Comparison of ENCODE assay signal across 17 cellular contexts in the genomic region with DNA sequence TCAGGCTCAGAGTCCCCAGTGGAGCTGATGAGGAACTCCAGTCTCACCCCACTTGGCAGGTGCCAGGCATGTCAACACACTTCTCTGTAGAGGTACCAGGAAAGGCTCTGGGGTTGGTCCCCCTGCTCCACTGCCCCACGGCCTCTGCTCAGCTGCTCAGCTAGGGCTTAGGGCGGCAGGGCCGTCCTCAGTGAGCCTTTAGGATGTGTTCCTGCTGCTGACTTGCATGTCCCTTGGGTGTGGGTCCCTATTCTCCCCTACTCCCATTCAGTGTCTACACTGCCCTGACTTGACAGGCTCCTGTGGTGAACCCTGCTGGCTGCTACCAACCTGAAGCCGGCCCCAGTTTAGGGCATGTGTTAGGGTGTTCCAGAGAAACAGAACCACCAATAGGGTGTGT. TPM values are rescaled to one million over a fixed set of nuclear protein-coding genes. Genes with fewer than 3 reads are reported as not detected.
DNase-seq lines count a peak whose midpoint lies in the region; ATAC-seq, FAIRE-seq and TF ChIP-seq lines count a peak whose summit lies in the region.
"Had no signal": no experiment of that assay in that cellular context is flagged by ENCODE, and none has a peak within 500 bp of the region (broad histone marks: within the 10 kb centered on the region; RNA-seq: fewer than 3 reads in every experiment).

No MANE protein-coding gene starts in this region.

- TF ChIP-seq CTCF in activated CD8-positive, alpha-beta T cell treated with anti-CD3 and anti-CD28 coated beads for 36 hours (IDR thresholded peaks at IDR 0.05): no peak
- TF ChIP-seq CTCF in A549 (IDR thresholded peaks at IDR 0.05) (no peak), GM12878 (IDR thresholded peaks at IDR 0.05 in 2 of 3, conservative IDR thresholded peaks at IDR 0.05 in 1 of 3; ENCODE audit: control insufficient read depth in 2 of 3, extremely low read depth in 1 of 3, insufficient read depth in 1 of 3, low read depth in 3 of 3, low read length in 3 of 3) (no peak), osteoblast (IDR thresholded peaks at IDR 0.05; ENCODE audit: extremely low read depth, low read depth, low read length) (no peak)

- H3K9me3 ChIP-seq in A549: no peaks in the 10 kb centered on the region
- no peaks in the 10 kb centered on the region for H3K9me3 ChIP-seq in GM12878 (replicated peaks; ENCODE audit: control insufficient read depth, insufficient read depth, low read length)
- no peaks in the 10 kb centered on the region for H3K9me3 ChIP-seq in osteoblast (ENCODE audit: low read depth, low read length)
- H3K9me3 ChIP-seq: HAP-1 had no signal

- H3K4me1 ChIP-seq in A549 (0 out of 3 replicates have a peak, but pooled peaks cover 3% of the 10 kb centered on the region), GM12878 (ENCODE audit: control insufficient read depth, insufficient read depth, low read length) (no peaks in the 10 kb centered on the region), osteoblast (ENCODE audit: insufficient read depth, low read length) (no peaks in the 10 kb centered on the region)
- H3K4me1 ChIP-seq: HAP-1 had no signal

- H3K36me3 ChIP-seq in GM12878 (ENCODE audit: control insufficient read depth in 2 of 2, insufficient read depth in 2 of 2, low read length in 1 of 2): no peaks in the 10 kb centered on the region
- no peaks in the 10 kb centered on the region for H3K36me3 ChIP-seq in osteoblast (ENCODE audit: insufficient read depth, low read length)
- H3K36me3 ChIP-seq: HAP-1 had no signal

- FAIRE-seq in A549 (lab: Jason Lieb, UNC) (no peak), GM12878 (lab: Jason Lieb, UNC) (no peak)
- FAIRE-seq: GM18507, H1 had no signal

- H3K4me3 ChIP-seq in A549: no peak overlapping the region
- H3K4me3 ChIP-seq in GM12878: no peak overlapping the region
- no peak overlapping the region for H3K4me3 ChIP-seq in osteoblast (ENCODE audit: insufficient read depth, low read length)
- H3K4me3 ChIP-seq: HAP-1 had no signal

- peak; percentile 39 for ATAC-seq in activated CD8-positive, alpha-beta T cell treated with anti-CD3 and anti-CD28 coated beads, Interleukin-2, amount 10 ng/mL, durations not matched to agents 7 days and 5 days
- ATAC-seq in activated CD8-positive, alpha-beta T cell treated with anti-CD3 and anti-CD28 coated beads for 36 hours: no peak
- ATAC-seq in A549 (peak; percentile 37 to 48; a peak in 3 of 6 replicates), GM12878 (peak; percentile 23; the same call in 2 of the 3 replicates), GM18868 (IDR thresholded peaks at IDR 0.05; ENCODE audit: unreplicated experiment) (no peak)

- TF ChIP-seq RAD21 in A549 (conservative IDR thresholded peaks at IDR 0.05 in 1 of 2, IDR thresholded peaks at IDR 0.05 in 1 of 2): no peak
- no peak for TF ChIP-seq RAD21 in GM12878 (IDR thresholded peaks at IDR 0.05; ENCODE audit: insufficient read depth, low read depth, low read length)

- no TSS peak for BruUV-seq in GM12878 (replicated peaks; lab: Mats Ljungman, UMichigan)

- in situ Hi-C loops in GM12878 (cut with MboI): loop anchor here (5.0 kb wide), 1 partner anchor 120 kb away; no protein-coding TSS in a partner anchor

- H3K4me2 ChIP-seq in A549 (no peak overlapping the region), GM12878 (ENCODE audit: control insufficient read depth, insufficient read depth) (no peak overlapping the region), osteoblast (ENCODE audit: insufficient read depth, low read length) (no peak overlapping the region)

- peaks cover 40% of the 10 kb centered on the region for H3K27me3 Mint-ChIP-seq in activated CD8-positive, alpha-beta T cell treated with anti-CD3 and anti-CD28 coated beads, Interleukin-2, amount 10 ng/mL, durations not matched to agents 7 days and 5 days (ENCODE audit: low read depth)
- H3K27me3 Mint-ChIP-seq in activated CD8-positive, alpha-beta T cell treated with anti-CD3 and anti-CD28 coated beads for 36 hours: peaks cover 33% of the 10 kb centered on the region

- H3K36me3 Mint-ChIP-seq in activated CD8-positive, alpha-beta T cell treated with anti-CD3 and anti-CD28 coated beads, Interleukin-2, amount 10 ng/mL, durations not matched to agents 7 days and 5 days (ENCODE audit: low read depth): no peaks in the 10 kb centered on the region
- no peaks in the 10 kb centered on the region for H3K36me3 Mint-ChIP-seq in activated CD8-positive, alpha-beta T cell treated with anti-CD3 and anti-CD28 coated beads for 36 hours (ENCODE audit: low read depth)
- H3K36me3 Mint-ChIP-seq: IgD-negative memory B cell had no signal

- H3K27ac Mint-ChIP-seq in activated CD8-positive, alpha-beta T cell treated with anti-CD3 and anti-CD28 coated beads, Interleukin-2, amount 10 ng/mL, durations not matched to agents 7 days and 5 days: no peak overlapping the region
- no peak overlapping the region for H3K27ac Mint-ChIP-seq in activated CD8-positive, alpha-beta T cell treated with anti-CD3 and anti-CD28 coated beads for 36 hours
- H3K27ac Mint-ChIP-seq: B cell; CD4-positive, alpha-beta T cell; IgD-negative memory B cell had no signal

- H3K79me2 ChIP-seq in GM12878 (ENCODE audit: control insufficient read depth, insufficient read depth, low read length): no peaks in the 10 kb centered on the region
- no peaks in the 10 kb centered on the region for H3K79me2 ChIP-seq in osteoblast (ENCODE audit: insufficient read depth, low read length)

- POLR2A ChIA-PET in activated CD8-positive, alpha-beta T cell treated with anti-CD3 and anti-CD28 coated beads, Interleukin-2, amount 10 ng/mL, durations not matched to agents 7 days and 5 days (lab: Charles Lee): no interaction called here
- POLR2A ChIA-PET in activated CD8-positive, alpha-beta T cell treated with anti-CD3 and anti-CD28 coated beads for 36 hours (lab: Charles Lee): no interaction called here
- POLR2A ChIA-PET in A549 (lab: Yijun Ruan, JAX) (no interaction called here), GM12878 (lab: Charles Lee) (no interaction called here)

- no peak overlapping the region for H3K4me3 Mint-ChIP-seq in activated CD8-positive, alpha-beta T cell treated with anti-CD3 and anti-CD28 coated beads, Interleukin-2, amount 10 ng/mL, durations not matched to agents 7 days and 5 days
- H3K4me3 Mint-ChIP-seq in activated CD8-positive, alpha-beta T cell treated with anti-CD3 and anti-CD28 coated beads for 36 hours: no peak overlapping the region
- H3K4me3 Mint-ChIP-seq: B cell; CD4-positive, alpha-beta T cell; IgD-negative memory B cell had no signal

- no peak for TF ChIP-seq POLR2A in A549 (IDR thresholded peaks at IDR 0.05; ENCODE audit: low read length)
- TF ChIP-seq POLR2A in GM12878 (IDR thresholded peaks at IDR 0.05; ENCODE audit: low read depth, low read length): no peak

- H3K9me3 Mint-ChIP-seq in activated CD8-positive, alpha-beta T cell treated with anti-CD3 and anti-CD28 coated beads, Interleukin-2, amount 10 ng/mL, durations not matched to agents 7 days and 5 days (ENCODE audit: insufficient read depth): no peaks in the 10 kb centered on the region
- H3K9me3 Mint-ChIP-seq in activated CD8-positive, alpha-beta T cell treated with anti-CD3 and anti-CD28 coated beads for 36 hours: no peaks in the 10 kb centered on the region
- H3K9me3 Mint-ChIP-seq: CD4-positive, alpha-beta T cell; IgD-negative memory B cell had no signal

- CTCF ChIA-PET in activated CD8-positive, alpha-beta T cell treated with anti-CD3 and anti-CD28 coated beads, Interleukin-2, amount 10 ng/mL, durations not matched to agents 7 days and 5 days (lab: Charles Lee): interaction anchor here (1.7 to 10.0 kb wide), 2 partner anchors 67 to 78 kb away, joined by 4 to 163 read pairs; no protein-coding TSS in a partner anchor
- CTCF ChIA-PET in activated CD8-positive, alpha-beta T cell treated with anti-CD3 and anti-CD28 coated beads for 36 hours (lab: Charles Lee): interaction anchor here (8.6 kb wide), 1 partner anchor 19 kb away, joined by 116 read pairs; a partner anchor contains a TSS
- CTCF ChIA-PET in A549 (lab: Yijun Ruan, JAX) (interaction anchor here (1.0 to 19.6 kb wide), 6 partner anchors 19 to 145 kb away, joined by 3 to 593 read pairs (median 122); a partner anchor contains a TSS), GM12878 (lab: Yijun Ruan, JAX) (interaction anchor here (0.9 kb wide), 1 partner anchor 145 kb away, joined by 3 read pairs; no protein-coding TSS in a partner anchor)

- TF ChIP-seq EP300 in A549 (IDR thresholded peaks at IDR 0.05) (no peak), GM12878 (IDR thresholded peaks at IDR 0.05; ENCODE audit: borderline replicate concordance in 1 of 2, control insufficient read depth in 1 of 2, low read depth in 2 of 2, low read length in 2 of 2) (no peak)

- no peak overlapping the region for H3K27ac ChIP-seq in A549
- H3K27ac ChIP-seq in GM12878 (ENCODE audit: control insufficient read depth, insufficient read depth): no peak overlapping the region
- H3K27ac ChIP-seq in osteoblast (ENCODE audit: low read depth, low read length): no peak overlapping the region

- no peak overlapping the region for H3K9ac ChIP-seq in GM12878 (ENCODE audit: control insufficient read depth, insufficient read depth, low read length)

- H3K27me3 ChIP-seq in GM12878 (replicated peaks in 1 of 2; ENCODE audit: control insufficient read depth in 2 of 2, insufficient read depth in 2 of 2, low read length in 1 of 2) (peaks cover 5 to 7% of the 10 kb centered on the region in 2 experiments), osteoblast (ENCODE audit: insufficient read depth, low read length) (peaks cover 65% of the 10 kb centered on the region)

- intact Hi-C loops in activated CD8-positive, alpha-beta T cell treated with anti-CD3 and anti-CD28 coated beads for 36 hours (cut with micrococcal nuclease): no loop called here
- intact Hi-C loops in GM12878 (cut with micrococcal nuclease; ENCODE audit: unreplicated experiment): no loop called here

- no peaks in the 10 kb centered on the region for H3K4me1 Mint-ChIP-seq in activated CD8-positive, alpha-beta T cell treated with anti-CD3 and anti-CD28 coated beads, Interleukin-2, amount 10 ng/mL, durations not matched to agents 7 days and 5 days (ENCODE audit: low read depth)
- H3K4me1 Mint-ChIP-seq in activated CD8-positive, alpha-beta T cell treated with anti-CD3 and anti-CD28 coated beads for 36 hours (ENCODE audit: low read depth): peaks cover 4% of the 10 kb centered on the region
- H3K4me1 Mint-ChIP-seq: B cell, IgD-negative memory B cell had no signal

- H4K20me1 ChIP-seq in GM12878 (ENCODE audit: control insufficient read depth, insufficient read depth): 0 out of 2 replicates have a peak, but pooled peaks cover 3% of the 10 kb centered on the region
- H4K20me1 ChIP-seq in osteoblast (ENCODE audit: insufficient read depth, low read length): no peaks in the 10 kb centered on the region

- H2AFZ ChIP-seq in GM12878 (ENCODE audit: control insufficient read depth, low read depth, low read length): no peak overlapping the region
- H2AFZ ChIP-seq in osteoblast (ENCODE audit: low read length): no peak overlapping the region

- DNase-seq in activated CD8-positive, alpha-beta T cell treated with anti-CD3 and anti-CD28 coated beads, Interleukin-2, amount 10 ng/mL, durations not matched to agents 7 days and 5 days: no peak
- DNase-seq in activated CD8-positive, alpha-beta T cell treated with anti-CD3 and anti-CD28 coated beads for 36 hours: no peak
- DNase-seq in A549 (ENCODE audit: low read depth in 1 of 2, low spot score in 1 of 2) (no peak), GM12878 (ENCODE audit: low read depth, low spot score) (no peak), osteoblast (ENCODE audit: insufficient read length, low spot score, missing footprints) (peak; percentile 41), putamen (ENCODE audit: low spot score) (no peak)
- DNase-seq: 8988T; C1 segment of cervical spinal cord; Calu3; CD4-positive, alpha-beta T cell; DMS 273 treated with DMSO at 0.1 percent for 48 hours had no signal

- RAD21 ChIA-PET in GM12878 (lab: Charles Lee; ENCODE audit: unreplicated experiment): no interaction called here

- SMC1A ChIA-PET in GM12878 (lab: Charles Lee; ENCODE audit: uncharacterized antibody, unreplicated experiment): no interaction called here

- WGBS in A549 (ENCODE audit: missing lambda C conversion rate): 42% methylated on average over 4 of the region's 4 CpGs
- 22% methylated on average over 4 of the region's 4 CpGs for WGBS in GM12878 (ENCODE audit: insufficient coverage, insufficient replicate concordance, low lambda C conversion rate, missing lambda C conversion rate)

RNA-seq across cellular contexts. Expression of a gene that starts 17.9 kb away (rescaled TPM):
- total RNA-seq in activated CD8-positive, alpha-beta T cell treated with anti-CD3 and anti-CD28 coated beads, Interleukin-2, amount 10 ng/mL, durations not matched to agents 7 days and 5 days: 100 to 1,000 TPM; 121 to 128 TPM
- 100 to 1,000 TPM; 101 to 106 TPM for total RNA-seq in activated CD8-positive, alpha-beta T cell treated with anti-CD3 and anti-CD28 coated beads for 36 hours
- 24.1 and 34.0 TPM in 2 replicates for polyA plus RNA-seq in A549 (2011; rRNA removed)
- 34.4 and 38.1 TPM in 2 replicates for polyA plus RNA-seq in A549 (2012; cell fraction: cytosol; rRNA removed)
- polyA plus RNA-seq in A549 (2012; cell fraction: nucleus; rRNA removed): 159 and 165 TPM in 2 replicates
- polyA plus RNA-seq in A549 (2017; fragmentation: RNase III; extraction: RNeasy Plus Mini Kit Qiagen cat#74134 plus additional on column Dnase treatment): 47.8 to 50.2 TPM (median 50.0 TPM) in 3 replicates
- 46.5 and 54.1 TPM in 2 replicates for polyA minus RNA-seq in A549 (2011; rRNA and poly(A)+ RNA removed)
- total RNA-seq in GM12878 (2013; cell fraction: nucleolus; rRNA removed): 122 and 151 TPM in 2 replicates
- total RNA-seq in GM12878 (2014; rRNA removed): 50.5 and 54.8 TPM in 2 replicates
- total RNA-seq in GM12878 (2014; rRNA removed; fragmentation: Illumina TruSeq; extraction: Trizol): 26.3 and 27.3 TPM in 2 replicates
- total RNA-seq in GM12878 (2021): 66.2 and 71.1 TPM in 2 replicates
- 29.0 TPM for polyA plus RNA-seq in GM12878 (2011; ENCODE audit: low read depth)
- 21.1 and 23.8 TPM in 2 replicates for polyA plus RNA-seq in GM12878 (2011; rRNA removed)
- 21.0 and 26.9 TPM in 2 replicates for polyA plus RNA-seq in GM12878 (2011; cell fraction: cytosol; rRNA removed)
- 186 and 256 TPM in 2 replicates for polyA plus RNA-seq in GM12878 (2011; cell fraction: nucleus; rRNA removed)
- 36.6 and 46.1 TPM in 2 replicates for polyA plus RNA-seq in GM12878 (2012)
- polyA plus RNA-seq in GM12878 (2014; fragmentation: Illumina TruSeq; extraction: Trizol): 24.7 and 35.7 TPM in 2 replicates
- polyA plus RNA-seq in GM12878 (2014; fragmentation: Nextera tagmentation; extraction: Ambion mirVana): 10 to 100 TPM; 14.8 to 21.6 TPM
- 41.8 and 46.4 TPM in 2 replicates for polyA plus RNA-seq in GM12878 (2014; rRNA removed)
- 10 to 100 TPM; 30.2 to 40.4 TPM for polyA plus RNA-seq in GM12878 (2016; fragmentation: Nextera tagmentation; extraction: Ambion mirVana)
- polyA minus RNA-seq in GM12878 (2011; rRNA and poly(A)+ RNA removed): 23.7 and 44.0 TPM in 2 replicates
- 13.7 and 22.3 TPM in 2 replicates for polyA minus RNA-seq in GM12878 (2011; cell fraction: cytosol; rRNA and poly(A)+ RNA removed)
- polyA minus RNA-seq in GM12878 (2011; cell fraction: nucleus; rRNA and poly(A)+ RNA removed): 59.7 and 112 TPM in 2 replicates
- total RNA-seq in osteoblast: 50.7 and 61.2 TPM in 2 replicates

Comparison
In these comparisons a context has a peak if more than half of its experiments do, and no peak if none do; other contexts are left out.
1. ATAC-seq: peak in activated CD8-positive, alpha-beta T cell treated with anti-CD3 and anti-CD28 coated beads, Interleukin-2, amount 10 ng/mL, durations not matched to agents 7 days and 5 days (single experiment), A549 (2 of 2) and GM12878 (single experiment); none in activated CD8-positive, alpha-beta T cell treated with anti-CD3 and anti-CD28 coated beads for 36 hours (single experiment) and GM18868 (single experiment).